In the genomic region with DNA sequence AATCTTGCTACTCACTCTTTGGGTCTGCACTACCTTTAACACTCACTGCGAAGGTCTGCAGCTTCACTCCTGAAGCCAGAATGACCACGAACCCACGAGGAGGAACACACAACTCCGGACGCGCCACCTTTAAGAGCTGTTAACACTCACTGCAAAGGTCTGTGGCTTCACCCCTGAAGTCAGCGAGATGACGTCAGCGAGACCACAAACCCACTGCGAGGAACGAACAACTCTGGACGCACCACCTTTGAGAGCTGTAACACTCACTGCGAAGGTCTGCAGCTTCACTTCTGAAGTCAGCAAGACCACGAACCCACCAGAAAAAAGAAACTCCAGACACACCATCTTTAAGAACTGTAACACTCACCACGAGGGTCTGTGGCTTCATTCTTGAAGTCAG, we compare ENCODE assay signal across 10 cellular contexts. TPM values are rescaled to one million over a fixed set of nuclear protein-coding genes. Genes with fewer than 3 reads are reported as not detected.
DNase-seq lines count a peak whose midpoint lies in the region; ATAC-seq, FAIRE-seq and TF ChIP-seq lines count a peak whose summit lies in the region.
"Not testable (repeated sequence)": the region's sequence is repeated elsewhere in the genome, so short reads cannot be mapped to it uniquely, and the experiment has no call there.
"Had no signal": no experiment of that assay in that cellular context is flagged by ENCODE, and none has a peak within 500 bp of the region (broad histone marks: within the 10 kb centered on the region; RNA-seq: fewer than 3 reads in every experiment).

No MANE protein-coding gene starts in this region.

- H3K36me3 ChIP-seq in CD8-positive, alpha-beta memory T cell (ENCODE audit: insufficient read depth, low read length); HepG2 (replicated peaks in 1 of 2; ENCODE audit: control insufficient read depth in 1 of 2, insufficient read depth in 2 of 2, low read length in 2 of 2): not testable (repeated sequence)

- H3K27me3 ChIP-seq in CD8-positive, alpha-beta memory T cell (ENCODE audit: insufficient read depth, low read length, poor library complexity, severe bottlenecking); HepG2 (ENCODE audit: control insufficient read depth in 1 of 2, insufficient read depth in 2 of 2, low read length in 2 of 2): not testable (repeated sequence)

- not testable (repeated sequence) for H3K36me3 Mint-ChIP-seq in CD8-positive, alpha-beta memory T cell; activated naive CD8-positive, alpha-beta T cell treated with anti-CD3 and anti-CD28 coated beads for 36 hours

- peaks cover 15% of the 10 kb centered on the region for H3K4me1 ChIP-seq in CD8-positive, alpha-beta memory T cell (ENCODE audit: insufficient read depth, low read length)
- H3K4me1 ChIP-seq in HepG2 (ENCODE audit: insufficient read depth, low read length): peaks cover 20% of the 10 kb centered on the region

- POLR2A ChIA-PET in CD8-positive, alpha-beta memory T cell (lab: Charles Lee); HepG2 (lab: Yijun Ruan, JAX): not testable (repeated sequence)

- intact Hi-C loops in HepG2 (cut with micrococcal nuclease; ENCODE audit: unreplicated experiment): not testable (repeated sequence)

- H3K4me3 ChIP-seq in CD8-positive, alpha-beta memory T cell (ENCODE audit: low read length); HepG2 (replicated peaks in 1 of 3; ENCODE audit: insufficient read depth in 1 of 3, low read depth in 2 of 3, low read length in 3 of 3): not testable (repeated sequence)

- BruUV-seq in HepG2 (replicated peaks; lab: Mats Ljungman, UMichigan): not testable (repeated sequence)

- not testable (repeated sequence) for TF ChIP-seq POLR2A in HepG2 (IDR thresholded peaks at IDR 0.05; ENCODE audit: insufficient read depth in 1 of 2, low read depth in 2 of 2, low read length in 2 of 2)

- H3K27ac ChIP-seq in CD8-positive, alpha-beta memory T cell (ENCODE audit: low read depth, low read length); HepG2 (ENCODE audit: extremely low read length, insufficient read depth, low read length): not testable (repeated sequence)

- not testable (repeated sequence) for TF ChIP-seq CTCF in HepG2 (CRISPR knock-in tag; IDR thresholded peaks at IDR 0.05)

- not testable (repeated sequence) for TF ChIP-seq EP300 in HepG2 (IDR thresholded peaks at IDR 0.05; ENCODE audit: low read depth in 2 of 2, low read length in 2 of 2); HepG2 (CRISPR knock-in tag; IDR thresholded peaks at IDR 0.05; ENCODE audit: borderline replicate concordance)

- not testable (repeated sequence) for ATAC-seq in HepG2

- CTCF ChIA-PET in CD8-positive, alpha-beta memory T cell (lab: Charles Lee): interaction anchor here (1.8 kb wide), 1 partner anchor 156 kb away, joined by 3 read pairs; no protein-coding TSS in a partner anchor
- CTCF ChIA-PET in HepG2 (lab: Yijun Ruan, JAX; ENCODE audit: low intra/inter-chr PET ratio, low total read pairs): not testable (repeated sequence)

- H3K79me2 ChIP-seq in HepG2 (ENCODE audit: insufficient read depth, low read length): not testable (repeated sequence)

- not testable (repeated sequence) for H3K9ac ChIP-seq in HepG2 (ENCODE audit: insufficient read depth, low read depth, low read length)

- not testable (repeated sequence) for H4K20me1 ChIP-seq in HepG2 (ENCODE audit: insufficient read depth, low read length)

- H2AFZ ChIP-seq in HepG2 (ENCODE audit: low read length): not testable (repeated sequence)

- in situ Hi-C loops in HepG2 (cut with HindIII; ENCODE audit: extremely low pct_ligation_motif_present, low pct_unique_long_range_greater_than_20kb): not testable (repeated sequence)

- peak; percentile 43 to 91 (median 58) for DNase-seq in CD8-positive, alpha-beta memory T cell
- peak; percentile 61 for DNase-seq in MV-4-11 (lab: John Stamatoyannopoulos, UW)
- peak; percentile 29 to 50 for DNase-seq in activated CD4-positive, alpha-beta T cell treated with anti-CD3 and anti-CD28 coated beads, Interleukin-2, amount 50 U/mL, for 48 hours
- DNase-seq in activated T-cell treated with anti-CD3 and anti-CD28 coated beads, Interleukin-2, amount 50 U/mL, for 1 hour: peak; percentile 59
- peak; percentile 78 for DNase-seq in activated naive CD8-positive, alpha-beta T cell treated with anti-CD3 and anti-CD28 coated beads for 36 hours
- not testable (repeated sequence) for DNase-seq in HepG2 (ENCODE audit: low spot score)
- peak; percentile 37 for DNase-seq in stimulated activated CD4-positive, alpha-beta T cell treated with anti-CD3 and anti-CD28 coated beads, Interleukin-1b, Interleukin-23, amount 100 ng/mL, for 48 hours
- DNase-seq in stimulated activated CD8-positive, alpha-beta memory T cell treated with anti-CD3 and anti-CD28 coated beads, Interleukin-4, amount 100 ng/mL, for 4 hours (ENCODE audit: low read depth in 2 of 2, low spot score in 1 of 2): peak; percentile 22 to 72

- peaks cover 24 to 48% (median 40%) of the 10 kb centered on the region in 3 donors for H3K4me1 Mint-ChIP-seq in CD8-positive, alpha-beta memory T cell
- H3K4me1 Mint-ChIP-seq in activated naive CD8-positive, alpha-beta T cell treated with anti-CD3 and anti-CD28 coated beads for 36 hours: peaks cover 48% of the 10 kb centered on the region

- not testable (repeated sequence) for H3K9me3 ChIP-seq in CD8-positive, alpha-beta memory T cell (ENCODE audit: low read length); HepG2 (ENCODE audit: low read length)

- not testable (repeated sequence) for TF ChIP-seq RAD21 in HepG2 (CRISPR knock-in tag; IDR thresholded peaks at IDR 0.05)

- not testable (repeated sequence) for H3K4me2 ChIP-seq in HepG2 (ENCODE audit: low read depth, low read length)

- peak overlapping the region; percentile 67 to 94 (median 87) for H3K27ac Mint-ChIP-seq in CD8-positive, alpha-beta memory T cell
- H3K27ac Mint-ChIP-seq in activated naive CD8-positive, alpha-beta T cell treated with anti-CD3 and anti-CD28 coated beads for 36 hours: peak overlapping the region; percentile 79

- WGBS in HepG2 (ENCODE audit: low lambda C conversion rate): 83% methylated on average over 15 of the region's 15 CpGs

- not testable (repeated sequence) for H3K27me3 Mint-ChIP-seq in CD8-positive, alpha-beta memory T cell; activated naive CD8-positive, alpha-beta T cell treated with anti-CD3 and anti-CD28 coated beads for 36 hours

- not testable (repeated sequence) for FAIRE-seq in HepG2 (lab: Jason Lieb, UNC)

- H3K9me3 Mint-ChIP-seq in CD8-positive, alpha-beta memory T cell; activated naive CD8-positive, alpha-beta T cell treated with anti-CD3 and anti-CD28 coated beads for 36 hours: not testable (repeated sequence)

- H3K4me3 Mint-ChIP-seq in CD8-positive, alpha-beta memory T cell: peak overlapping the region; percentile 63 to 85 (median 74)
- H3K4me3 Mint-ChIP-seq in activated naive CD8-positive, alpha-beta T cell treated with anti-CD3 and anti-CD28 coated beads for 36 hours: peak overlapping the region; percentile 27

TF ChIP-seq in HepG2, 621 proteins besides CTCF, POLR2A, EP300 and RAD21:
- TF ChIP-seq ATF7 (IDR thresholded peaks at IDR 0.05) (0 out of 2 replicates have a peak, but pooled peaks have one; percentile 4), CREB1 (IDR thresholded peaks at IDR 0.05) (peak; percentile 27; the same call in 1 of the 2 replicates)
- not testable (repeated sequence) for TF ChIP-seq ATF7, CREB1 (CRISPR knock-in tag; IDR thresholded peaks at IDR 0.05)

RNA-seq across cellular contexts. Expression of a gene that starts 6.5 kb away (rescaled TPM):
- total RNA-seq in CD8-positive, alpha-beta memory T cell: 1 to 10 TPM; 3.5 to 4.0 TPM
- polyA plus RNA-seq in CD8-positive, alpha-beta memory T cell: 0.51 TPM
- 1 to 10 TPM; 2.2 to 2.3 TPM for total RNA-seq in activated naive CD8-positive, alpha-beta T cell treated with anti-CD3 and anti-CD28 coated beads for 36 hours
- not detected in 2 replicates for total RNA-seq in HepG2 (2016; rRNA removed; fragmentation: Illumina TruSeq; extraction: Trizol)
- total RNA-seq in HepG2 (2016; cell fraction: cytosol; rRNA removed; fragmentation: Illumina TruSeq; extraction: Trizol; ENCODE audit: low read depth): not detected in 2 replicates
- not detected in 2 replicates for total RNA-seq in HepG2 (2016; cell fraction: insoluble cytoplasmic fraction; rRNA removed; fragmentation: Illumina TruSeq; extraction: Trizol)
- not detected in 2 replicates for total RNA-seq in HepG2 (2016; cell fraction: membrane; rRNA removed; fragmentation: Illumina TruSeq; extraction: Trizol)
- not detected in 2 replicates for total RNA-seq in HepG2 (2016; cell fraction: nucleus; rRNA removed; fragmentation: Illumina TruSeq; extraction: Trizol)
- not detected in 2 replicates for polyA plus RNA-seq in HepG2 (2011; rRNA removed)
- not detected in 2 replicates for polyA plus RNA-seq in HepG2 (2011; cell fraction: cytosol; rRNA removed)
- polyA plus RNA-seq in HepG2 (2011; cell fraction: nucleus; rRNA removed): not detected in 2 replicates
- 0.05 TPM in 1 of 2 replicates, not detected in the other for polyA plus RNA-seq in HepG2 (2012)
- not detected in 2 replicates for polyA plus RNA-seq in HepG2 (2016; cell fraction: cytosol; fragmentation: Illumina TruSeq; extraction: Trizol; ENCODE audit: low read depth)
- not detected in 2 replicates for polyA plus RNA-seq in HepG2 (2016; cell fraction: insoluble cytoplasmic fraction; fragmentation: Illumina TruSeq; extraction: Trizol; ENCODE audit: low read depth)
- not detected in 2 replicates for polyA plus RNA-seq in HepG2 (2016; cell fraction: membrane; fragmentation: Illumina TruSeq; extraction: Trizol; ENCODE audit: low read depth)
- polyA plus RNA-seq in HepG2 (2016; cell fraction: nucleus; fragmentation: Illumina TruSeq; extraction: Trizol; ENCODE audit: insufficient read depth, low read depth): not detected in 2 replicates
- polyA minus RNA-seq in HepG2 (2011; rRNA and poly(A)+ RNA removed; ENCODE audit: low replicate concordance): not detected in 2 replicates
- polyA minus RNA-seq in HepG2 (2011; cell fraction: cytosol; rRNA and poly(A)+ RNA removed): not detected in 2 replicates
- polyA minus RNA-seq in HepG2 (2011; cell fraction: nucleus; rRNA and poly(A)+ RNA removed): not detected in 2 replicates
- total RNA-seq: HFFc6, SK-MEL-5 had no signal
